In the genomic region with DNA sequence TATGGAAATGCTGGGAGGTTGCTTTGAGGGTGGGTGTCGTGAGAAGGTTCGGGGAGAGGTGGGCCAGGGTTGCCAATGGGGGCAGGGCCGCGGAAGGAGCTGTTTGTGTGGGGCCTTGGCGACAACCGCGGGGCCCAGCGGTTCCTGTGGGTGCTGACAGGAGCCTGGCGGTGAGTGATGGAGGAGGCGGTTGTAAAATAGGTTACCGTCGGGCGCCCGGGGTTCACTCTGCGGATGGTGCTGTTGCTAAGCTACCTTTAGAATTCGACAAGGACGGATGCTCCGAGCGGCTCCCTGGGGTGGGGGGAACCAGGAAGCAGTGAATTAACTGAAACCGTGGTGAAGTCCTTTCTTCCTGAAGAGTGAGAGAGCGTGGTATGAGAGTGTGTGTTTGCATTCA, we compare ENCODE assay signal across 21 cellular contexts.
DNase-seq lines count a peak whose midpoint lies in the region; ATAC-seq and TF ChIP-seq lines count a peak whose summit lies in the region.
"Had no signal": no experiment of that assay in that cellular context is flagged by ENCODE, and none has a peak within 500 bp of the region (broad histone marks: within the 10 kb centered on the region; RNA-seq: fewer than 3 reads in every experiment).

No MANE protein-coding gene starts in this region.

- ATAC-seq in GM23338 (peak; percentile 9; the same call in 1 of the 3 replicates), GM21529 (IDR thresholded peaks at IDR 0.05; ENCODE audit: unreplicated experiment) (no peak)
- ATAC-seq: left ventricle myocardium superior had no signal

- no peak overlapping the region for H3K27ac Mint-ChIP-seq in activated CD4-positive, alpha-beta T cell treated with anti-CD3 and anti-CD28 coated beads, Interleukin-2, amount 10 ng/mL, durations not matched to agents 24 days and 14 days
- no peak overlapping the region for H3K27ac Mint-ChIP-seq in GM23338
- H3K27ac Mint-ChIP-seq: CD4-positive, CD25-positive, alpha-beta regulatory T cell had no signal

- no peak for TF ChIP-seq CTCF in GM23338 (conservative IDR thresholded peaks at IDR 0.05; ENCODE audit: low read depth in 2 of 2)

- no peak overlapping the region for H3K4me3 ChIP-seq in GM23338
- H3K4me3 ChIP-seq: coronary artery, heart right ventricle, smooth muscle cell, uterus had no signal

- no peak overlapping the region for H3K27ac ChIP-seq in GM23338 (ENCODE audit: low read depth)
- H3K27ac ChIP-seq: coronary artery, heart right ventricle, uterus had no signal

- intact Hi-C loops in activated CD4-positive, alpha-beta T cell treated with anti-CD3 and anti-CD28 coated beads, Interleukin-2, amount 10 ng/mL, durations not matched to agents 24 days and 14 days (cut with micrococcal nuclease): no loop called here

- no peaks in the 10 kb centered on the region for H3F3A ChIP-seq in GM23338 (replicated peaks; ENCODE audit: low read depth)

- no peaks in the 10 kb centered on the region for H3K36me3 ChIP-seq in GM23338 (ENCODE audit: insufficient read depth)
- H3K36me3 ChIP-seq: heart right ventricle, uterus had no signal

- no peaks in the 10 kb centered on the region for H3K79me2 ChIP-seq in GM23338 (replicated peaks; ENCODE audit: insufficient read depth)

- H3K36me3 Mint-ChIP-seq in activated CD4-positive, alpha-beta T cell treated with anti-CD3 and anti-CD28 coated beads, Interleukin-2, amount 10 ng/mL, durations not matched to agents 24 days and 14 days (ENCODE audit: low read depth): no peaks in the 10 kb centered on the region
- H3K36me3 Mint-ChIP-seq in GM23338 (ENCODE audit: low read depth): no peaks in the 10 kb centered on the region
- H3K36me3 Mint-ChIP-seq: CD4-positive, CD25-positive, alpha-beta regulatory T cell had no signal

- no peaks in the 10 kb centered on the region for H3K9me2 ChIP-seq in GM23338 (ENCODE audit: insufficient read depth)

- no peak overlapping the region for H3K4me3 Mint-ChIP-seq in activated CD4-positive, alpha-beta T cell treated with anti-CD3 and anti-CD28 coated beads, Interleukin-2, amount 10 ng/mL, durations not matched to agents 24 days and 14 days
- H3K4me3 Mint-ChIP-seq in GM23338: no peak overlapping the region
- H3K4me3 Mint-ChIP-seq: CD4-positive, CD25-positive, alpha-beta regulatory T cell; neural crest cell had no signal

- no peaks in the 10 kb centered on the region for H3K4me1 Mint-ChIP-seq in activated CD4-positive, alpha-beta T cell treated with anti-CD3 and anti-CD28 coated beads, Interleukin-2, amount 10 ng/mL, durations not matched to agents 24 days and 14 days
- peaks cover 23% of the 10 kb centered on the region for H3K4me1 Mint-ChIP-seq in GM23338

- no peaks in the 10 kb centered on the region for H3K9me3 Mint-ChIP-seq in activated CD4-positive, alpha-beta T cell treated with anti-CD3 and anti-CD28 coated beads, Interleukin-2, amount 10 ng/mL, durations not matched to agents 24 days and 14 days
- no peaks in the 10 kb centered on the region for H3K9me3 Mint-ChIP-seq in GM23338
- H3K9me3 Mint-ChIP-seq: brain; CD4-positive, CD25-positive, alpha-beta regulatory T cell; neural crest cell had no signal

- peak; percentile 56 for DNase-seq in activated CD4-positive, alpha-beta T cell treated with anti-CD3 and anti-CD28 coated beads, Interleukin-2, amount 10 ng/mL, durations not matched to agents 24 days and 14 days
- DNase-seq in activated CD4-positive, alpha-beta T cell treated with anti-CD3 and anti-CD28 coated beads, Interleukin-2, amount 50 U/mL, for 4 hours: no peak
- peak; percentile 53 for DNase-seq in GM23338 (ENCODE audit: low spot score)
- DNase-seq in NCI-H345 (lab: John Stamatoyannopoulos, UW): peak; percentile 79
- peak in 29 of 56 donors; percentile 8 to 72 (median 33) for DNase-seq in nucleus accumbens (lab: John Stamatoyannopoulos, UW)
- no peak for DNase-seq in activated gamma-delta T cell treated with Interleukin-2 at 50 U/mL for 16 hours
- no peak for DNase-seq in GM19240 (ENCODE audit: insufficient read length, low spot score)
- DNase-seq: activated CD4-positive, CD25-positive, alpha-beta regulatory T cell treated with anti-CD3 and anti-CD28 coated beads, Interleukin-2, amount 50 U/mL, for 72 hours; CD4-positive, CD25-positive, alpha-beta regulatory T cell; heart right ventricle; left ventricle myocardium superior; NCI-H1105; NCI-H446 treated with DMSO at 0.1 percent for 48 hours; RPMI8226; stimulated activated CD4-positive, alpha-beta T cell treated with anti-CD3 and anti-CD28 coated beads, Interleukin-4, amount 100 ng/mL, for 24 hours; uterus had no signal

- peak overlapping the region; percentile 44; the same call in 1 of the 2 replicates for H3K4me2 ChIP-seq in GM23338
- H3K4me2 ChIP-seq: smooth muscle cell had no signal

- 0 out of 2 replicates have a peak, but pooled peaks cover 5% of the 10 kb centered on the region for H4K20me1 ChIP-seq in GM23338 (replicated peaks; ENCODE audit: insufficient read depth)

- peaks cover 11% of the 10 kb centered on the region for H3K4me1 ChIP-seq in GM23338 (ENCODE audit: insufficient read depth)
- H3K4me1 ChIP-seq: heart right ventricle, uterus had no signal

- H3K27me3 Mint-ChIP-seq in activated CD4-positive, alpha-beta T cell treated with anti-CD3 and anti-CD28 coated beads, Interleukin-2, amount 10 ng/mL, durations not matched to agents 24 days and 14 days: peaks cover 53% of the 10 kb centered on the region
- H3K27me3 Mint-ChIP-seq in GM23338 (ENCODE audit: insufficient read depth, low read depth, poor library complexity): peaks cover 16% of the 10 kb centered on the region

- H3K27me3 ChIP-seq in GM23338 (ENCODE audit: insufficient read depth): peaks cover 22% of the 10 kb centered on the region

- no peak overlapping the region; the same call in 1 of the 2 replicates for H2AFZ ChIP-seq in GM23338

TF ChIP-seq in GM23338, 12 proteins besides CTCF, POLR2A, EP300 and RAD21 (continues in another document):
- no peak for TF ChIP-seq ZNF114 (CRISPR knock-in tag; IDR thresholded peaks at IDR 0.05)
- TF ChIP-seq NANOG (IDR thresholded peaks at IDR 0.05; ENCODE audit: borderline replicate concordance): no peak
- TF ChIP-seq ZNF462 (CRISPR knock-in tag; IDR thresholded peaks at IDR 0.05): no peak
- no peak for TF ChIP-seq JUNB (IDR thresholded peaks at IDR 0.05; ENCODE audit: unreplicated experiment)
- TF ChIP-seq STAT1 (IDR thresholded peaks at IDR 0.05; ENCODE audit: unreplicated experiment): no peak

Comparison
In these comparisons a context has a peak if more than half of its experiments do, and no peak if none do; other contexts are left out.
1. DNase-seq: peak in activated CD4-positive, alpha-beta T cell treated with anti-CD3 and anti-CD28 coated beads, Interleukin-2, amount 10 ng/mL, durations not matched to agents 24 days and 14 days (single experiment), GM23338 (single experiment), NCI-H345 (single experiment) and nucleus accumbens (29 of 56); none in activated CD4-positive, alpha-beta T cell treated with anti-CD3 and anti-CD28 coated beads, Interleukin-2, amount 50 U/mL, for 4 hours (0 of 2), activated gamma-delta T cell treated with Interleukin-2 at 50 U/mL for 16 hours (single experiment) and GM19240 (single experiment).